Comparison of ENCODE assay signal across 18 cellular contexts in genomic region chr21:38945536-38946245, GRCh38.
A peak's percentile ranks its signal among the peaks of the same experiment; 100 is the strongest.
DNase-seq lines count a peak whose midpoint lies in the region; ATAC-seq and TF ChIP-seq lines count a peak whose summit lies in the region.
"Had no signal": no experiment of that assay in that cellular context is flagged by ENCODE, and none has a peak within 500 bp of the region (broad histone marks: within the 10 kb centered on the region; RNA-seq: fewer than 3 reads in every experiment).

No MANE protein-coding gene starts in this region.

- H3K27me3 Mint-ChIP-seq in GM23338 (ENCODE audit: insufficient read depth, low read depth, poor library complexity) = peaks cover 13% of the 10 kb centered on the region
- peaks cover 21% of the 10 kb centered on the region for H3K27me3 Mint-ChIP-seq in endodermal cell (ENCODE audit: insufficient read depth)
- peaks cover 18% of the 10 kb centered on the region for H3K27me3 Mint-ChIP-seq in nephron progenitor cell (ENCODE audit: low read depth, poor library complexity)

- 5 to 24% methylated on average over 8 to 17 of the region's 17 CpGs for WGBS in endodermal cell (ENCODE audit: insufficient coverage in 1 of 2, insufficient read length in 1 of 2), 2 experiments

- H3K36me3 Mint-ChIP-seq in GM23338 (ENCODE audit: low read depth) (peaks cover 13% of the 10 kb centered on the region; the same call in 2 of the 3 replicates), endodermal cell (ENCODE audit: low read depth) (peaks cover 2% of the 10 kb centered on the region), nephron progenitor cell (ENCODE audit: low read depth) (peaks cover 4% of the 10 kb centered on the region)
- H3K36me3 Mint-ChIP-seq: naive thymus-derived CD8-positive, alpha-beta T cell had no signal

- no peaks in the 10 kb centered on the region for H4K20me1 ChIP-seq in GM23338 (replicated peaks; ENCODE audit: insufficient read depth)

- H3K36me3 ChIP-seq in GM23338 (ENCODE audit: insufficient read depth) (no peaks in the 10 kb centered on the region), endodermal cell (ENCODE audit: control insufficient read depth, insufficient read depth, low read length) (no peaks in the 10 kb centered on the region)
- H3K36me3 ChIP-seq: sigmoid colon had no signal

- DNase-seq in GM23338 (ENCODE audit: low spot score) = peak; percentile 41
- peak; percentile 87 for DNase-seq in NCI-H748 (lab: John Stamatoyannopoulos, UW; ENCODE audit: unreplicated experiment)
- peak; percentile 87 for DNase-seq in endodermal cell
- peak; percentile 42 for DNase-seq in nephron progenitor cell
- DNase-seq in HK-2 (ENCODE audit: unreplicated experiment) = no peak
- no peak for DNase-seq in GM19238 (ENCODE audit: insufficient read length, low spot score)
- DNase-seq: activated B cell treated with CpG ODN at 0.5 μM for 24 hours; activated CD8-positive, alpha-beta memory T cell treated with anti-CD3 and anti-CD28 coated beads, Interleukin-2, amount 50 U/mL, for 48 hours; activated naive CD8-positive, alpha-beta T cell treated with anti-CD3 and anti-CD28 coated beads, Interleukin-2, amount 10 ng/mL, durations not matched to agents 7 days and 5 days; dermis blood vessel endothelial cell; DND-41; naive thymus-derived CD8-positive, alpha-beta T cell; PC-3; sigmoid colon; stimulated activated naive CD4-positive, alpha-beta T cell had no signal

- H2AFZ ChIP-seq in GM23338 = peak overlapping the region; percentile 82

- H3K27ac Mint-ChIP-seq in GM23338 = 0 out of 2 replicates have a peak overlapping the region, but pooled peaks have one; percentile 13
- peak overlapping the region; percentile 61 for H3K27ac Mint-ChIP-seq in endodermal cell
- peak overlapping the region; percentile 79 for H3K27ac Mint-ChIP-seq in nephron progenitor cell
- H3K27ac Mint-ChIP-seq: activated B cell treated with CpG ODN at 0.5 μM for 24 hours; activated naive CD8-positive, alpha-beta T cell treated with anti-CD3 and anti-CD28 coated beads, Interleukin-2, amount 10 ng/mL, durations not matched to agents 7 days and 5 days had no signal

- H3K79me2 ChIP-seq in GM23338 (replicated peaks; ENCODE audit: insufficient read depth) = no peaks in the 10 kb centered on the region

- H3K9me3 ChIP-seq in endodermal cell (ENCODE audit: control insufficient read depth, low read length) = peaks cover 23% of the 10 kb centered on the region
- H3K9me3 ChIP-seq: sigmoid colon had no signal

- H3K27ac ChIP-seq in GM23338 (ENCODE audit: low read depth) (peak overlapping the region; percentile 20), endodermal cell (ENCODE audit: low read depth, low read length) (no peak overlapping the region)
- H3K27ac ChIP-seq: KMS-11, sigmoid colon had no signal

- H3K4me2 ChIP-seq in GM23338 = 0 out of 2 replicates have a peak overlapping the region, but pooled peaks have one; percentile 11
- H3K4me2 ChIP-seq: KMS-11 had no signal

- H3K9me2 ChIP-seq in GM23338 (ENCODE audit: insufficient read depth) = peaks cover 7% of the 10 kb centered on the region

- peak; percentile 92 for ATAC-seq in GM23338
- ATAC-seq in HG02938 (IDR thresholded peaks at IDR 0.05; ENCODE audit: unreplicated experiment) = no peak
- no peak for ATAC-seq in GM19467 (IDR thresholded peaks at IDR 0.05; ENCODE audit: unreplicated experiment)
- ATAC-seq: naive thymus-derived CD8-positive, alpha-beta T cell; PC-3 had no signal

- H3F3A ChIP-seq in GM23338 (replicated peaks; ENCODE audit: low read depth) = no peaks in the 10 kb centered on the region; the same call in 1 of the 2 replicates

- H3K9ac ChIP-seq in endodermal cell (ENCODE audit: extremely low read depth, low read length, poor library complexity, severe bottlenecking) = no peak overlapping the region
- H3K9ac ChIP-seq: KMS-11 had no signal

- peaks cover 8% of the 10 kb centered on the region for H3K9me3 Mint-ChIP-seq in GM23338
- peaks cover 18% of the 10 kb centered on the region for H3K9me3 Mint-ChIP-seq in endodermal cell
- peaks cover 37% of the 10 kb centered on the region for H3K9me3 Mint-ChIP-seq in nephron progenitor cell

- H3K4me3 ChIP-seq in GM23338 = no peak overlapping the region
- no peak overlapping the region for H3K4me3 ChIP-seq in endodermal cell (ENCODE audit: low read length)
- H3K4me3 ChIP-seq: sigmoid colon had no signal

- H3K4me1 Mint-ChIP-seq in GM23338 = peaks cover 23% of the 10 kb centered on the region
- peaks cover 21% of the 10 kb centered on the region for H3K4me1 Mint-ChIP-seq in endodermal cell
- H3K4me1 Mint-ChIP-seq in nephron progenitor cell = peaks cover 23% of the 10 kb centered on the region
- H3K4me1 Mint-ChIP-seq: activated B cell treated with CpG ODN at 0.5 μM for 24 hours; activated naive CD8-positive, alpha-beta T cell treated with anti-CD3 and anti-CD28 coated beads, Interleukin-2, amount 10 ng/mL, durations not matched to agents 7 days and 5 days; naive thymus-derived CD8-positive, alpha-beta T cell had no signal

- H3K4me1 ChIP-seq in GM23338 (ENCODE audit: insufficient read depth) (peaks cover 9% of the 10 kb centered on the region), endodermal cell (ENCODE audit: control insufficient read depth, insufficient read depth, low read length) (peaks cover 9% of the 10 kb centered on the region)
- H3K4me1 ChIP-seq: sigmoid colon had no signal

- no peak for TF ChIP-seq CTCF in GM23338 (conservative IDR thresholded peaks at IDR 0.05; ENCODE audit: low read depth in 2 of 2)
- no peak for TF ChIP-seq CTCF in endodermal cell (conservative IDR thresholded peaks at IDR 0.05)
- TF ChIP-seq CTCF in nephron progenitor cell (IDR thresholded peaks at IDR 0.05) = no peak

- H3K4me3 Mint-ChIP-seq in GM23338 (peak overlapping the region; percentile 40; the same call in 2 of the 3 replicates), endodermal cell (no peak overlapping the region), nephron progenitor cell (peak overlapping the region; percentile 28)
- H3K4me3 Mint-ChIP-seq: activated B cell treated with CpG ODN at 0.5 μM for 24 hours; activated naive CD8-positive, alpha-beta T cell treated with anti-CD3 and anti-CD28 coated beads, Interleukin-2, amount 10 ng/mL, durations not matched to agents 7 days and 5 days; naive thymus-derived CD8-positive, alpha-beta T cell had no signal

- no peaks in the 10 kb centered on the region for H3K27me3 ChIP-seq in GM23338 (ENCODE audit: insufficient read depth)
- H3K27me3 ChIP-seq in endodermal cell (ENCODE audit: control insufficient read depth, insufficient read depth, low read length, poor library complexity, severe bottlenecking) = no peaks in the 10 kb centered on the region
- H3K27me3 ChIP-seq: sigmoid colon had no signal

TF ChIP-seq in GM23338, 12 proteins besides CTCF, POLR2A, EP300 and RAD21 (continues in another document):
- no peak for TF ChIP-seq ZNF462 (CRISPR knock-in tag; IDR thresholded peaks at IDR 0.05)

Comparison
In these comparisons a context has a peak if more than half of its experiments do, and no peak if none do; other contexts are left out.
1. DNase-seq: peak in GM23338 (single experiment), NCI-H748 (single experiment), endodermal cell (single experiment) and nephron progenitor cell (single experiment); none in HK-2 (single experiment) and GM19238 (single experiment).
2. H3K27ac Mint-ChIP-seq: peak in every context shown above with its lines; median percentile 79 in nephron progenitor cell; 61 in endodermal cell; 13 in GM23338.